10 cellular contexts compared by ENCODE assay signal in the genomic region with DNA sequence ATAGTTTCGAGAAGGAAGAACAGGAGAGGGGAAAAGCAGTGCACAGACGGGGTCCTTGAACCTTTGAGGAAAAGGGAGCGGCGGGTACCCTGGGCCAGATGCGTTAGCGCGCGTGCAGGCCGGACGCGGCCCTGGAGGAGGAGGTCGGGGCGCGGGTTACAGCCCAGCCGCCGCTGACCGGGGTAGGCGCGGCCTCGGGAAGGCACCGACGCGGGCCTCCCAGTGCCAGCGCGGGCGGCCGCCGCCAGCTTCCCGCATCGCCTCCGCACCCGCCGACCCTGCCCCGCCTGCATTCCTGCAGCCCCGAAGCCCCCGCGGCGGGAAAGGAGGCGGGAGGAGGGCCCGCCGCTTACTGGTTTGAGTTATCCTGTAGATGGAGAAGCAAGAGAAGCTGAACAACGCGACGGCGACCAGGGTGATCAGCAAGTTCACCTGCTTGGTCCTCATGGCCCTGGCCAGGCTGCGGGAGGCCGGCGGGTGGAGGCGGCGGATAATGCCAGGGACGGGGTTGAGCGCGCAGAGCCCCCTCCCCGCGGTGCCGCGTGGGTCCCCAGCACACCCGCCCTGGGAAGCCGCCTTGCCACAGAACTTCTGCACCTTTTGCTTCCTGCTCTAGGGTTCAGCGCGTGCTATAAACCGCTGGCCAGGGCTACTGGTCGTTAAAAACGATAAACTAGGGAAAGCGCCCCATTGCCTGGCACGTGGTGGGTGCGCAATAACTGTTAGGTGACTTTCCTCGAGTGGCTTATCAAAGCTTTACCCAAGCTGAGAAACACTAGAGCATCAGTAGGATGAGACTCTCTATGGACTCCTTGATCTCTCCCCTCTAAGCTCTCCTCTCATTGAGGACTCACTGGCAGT. TPM values are rescaled to one million over a fixed set of nuclear protein-coding genes. Genes with fewer than 3 reads are reported as not detected.
A peak's percentile ranks its signal among the peaks of the same experiment; 100 is the strongest.
DNase-seq lines count a peak whose midpoint lies in the region; ATAC-seq and TF ChIP-seq lines count a peak whose summit lies in the region.
"Had no signal": no experiment of that assay in that cellular context is flagged by ENCODE, and none has a peak within 500 bp of the region (broad histone marks: within the 10 kb centered on the region; RNA-seq: fewer than 3 reads in every experiment).

A gene (minus strand): TSS at position 518 of the 861 bp plus-strand sequence. CDS start 71 bp downstream, at position 447.

- H3K4me1 ChIP-seq in thoracic aorta (ENCODE audit: control insufficient read depth in 1 of 2, low read depth in 2 of 2), result no peaks in the 10 kb centered on the region

- peaks cover 8% of the 10 kb centered on the region for H3K4me1 Mint-ChIP-seq in activated T-cell treated with anti-CD3 and anti-CD28 coated beads, Interleukin-2, amount 50 U/mL, for 4 hours (ENCODE audit: low read depth)
- H3K4me1 Mint-ChIP-seq in memory B cell, result peaks cover 4% of the 10 kb centered on the region

- peaks cover 61% of the 10 kb centered on the region for H3K27me3 Mint-ChIP-seq in activated T-cell treated with anti-CD3 and anti-CD28 coated beads, Interleukin-2, amount 50 U/mL, for 4 hours (ENCODE audit: low read depth)
- peaks cover 26% of the 10 kb centered on the region for H3K27me3 Mint-ChIP-seq in memory B cell

- H3K27me3 ChIP-seq in dorsolateral prefrontal cortex (peaks cover 0 to 76% (median 44%) of the 10 kb centered on the region in 45 donors), thoracic aorta (replicated peaks; ENCODE audit: insufficient read depth) (no peaks in the 10 kb centered on the region)

- peak; percentile 58 to 69 for ATAC-seq in activated T-cell treated with anti-CD3 and anti-CD28 coated beads, Interleukin-2, amount 50 U/mL, for 4 hours
- no peak for ATAC-seq in memory B cell (ENCODE audit: low read depth)
- no peak for ATAC-seq in thoracic aorta (ENCODE audit: insufficient number of reproducible peaks, low FRiP score, low read depth)
- ATAC-seq in HG03097 (IDR thresholded peaks at IDR 0.05; ENCODE audit: low FRiP score, unreplicated experiment), result no peak

- H3K27ac ChIP-seq in dorsolateral prefrontal cortex (no peak within 1 kb of the TSS), thoracic aorta (no peak within 1 kb of the TSS)

- H3K9me3 ChIP-seq in thoracic aorta, result no peaks in the 10 kb centered on the region

- H3K4me3 Mint-ChIP-seq in activated T-cell treated with anti-CD3 and anti-CD28 coated beads, Interleukin-2, amount 50 U/mL, for 4 hours, result peak within 1 kb of the TSS; percentile 31
- H3K4me3 Mint-ChIP-seq in memory B cell, result peak within 1 kb of the TSS; percentile 64

- H3K4me3 ChIP-seq in dorsolateral prefrontal cortex, result peak within 1 kb of the TSS in 50 of 59 donors; percentile 8 to 59 (median 38)
- H3K4me3 ChIP-seq in thoracic aorta, result peak within 1 kb of the TSS; percentile 58

- no peak within 1 kb of the TSS for H3K27ac Mint-ChIP-seq in memory B cell

- intact Hi-C loops in dorsolateral prefrontal cortex (cut with DNase I), result no loop called here

- H3K36me3 Mint-ChIP-seq in activated T-cell treated with anti-CD3 and anti-CD28 coated beads, Interleukin-2, amount 50 U/mL, for 4 hours (ENCODE audit: insufficient read depth), result no peaks in the 10 kb centered on the region
- H3K36me3 Mint-ChIP-seq in memory B cell, result no peaks in the 10 kb centered on the region

- no peak for TF ChIP-seq CTCF in dorsolateral prefrontal cortex (IDR thresholded peaks at IDR 0.05 in 54 of 56, conservative IDR thresholded peaks at IDR 0.05 in 2 of 56; ENCODE audit: low read depth in 1 of 56, partially characterized antibody in 56 of 56)
- TF ChIP-seq CTCF in thoracic aorta (IDR thresholded peaks at IDR 0.05), result no peak

- no peaks in the 10 kb centered on the region for H3K9me3 Mint-ChIP-seq in activated T-cell treated with anti-CD3 and anti-CD28 coated beads, Interleukin-2, amount 50 U/mL, for 4 hours
- H3K9me3 Mint-ChIP-seq in memory B cell, result no peaks in the 10 kb centered on the region

- H3K36me3 ChIP-seq in thoracic aorta, result no peaks in the 10 kb centered on the region

- DNase-seq in activated T-cell treated with anti-CD3 and anti-CD28 coated beads, Interleukin-2, amount 50 U/mL, for 4 hours, result no peak
- no peak for DNase-seq in activated T-cell treated with anti-CD3 and anti-CD28 coated beads, Interleukin-2, amount 50 U/mL, for 1 hour
- DNase-seq in dorsolateral prefrontal cortex (no peak), memory B cell (ENCODE audit: low spot score in 2 of 2) (no peak), thoracic aorta (ENCODE audit: low spot score) (no peak), hippocampal formation (lab: John Stamatoyannopoulos, UW) (no peak), DMS114 treated with DMSO at 0.1 percent for 48 hours (lab: John Stamatoyannopoulos, UW; ENCODE audit: unreplicated experiment) (no peak)
- DNase-seq: C1 segment of cervical spinal cord had no signal

RNA-seq across cellular contexts. Expression of the gene that starts here (rescaled TPM):
- total RNA-seq in activated T-cell treated with anti-CD3 and anti-CD28 coated beads, Interleukin-2, amount 50 U/mL, for 4 hours, result not detected
- total RNA-seq in dorsolateral prefrontal cortex (1 to 10 TPM in 1 of 120 experiments, under 1 TPM in 2, not detected in 117; 0.13 to 1.1 (median 0.15) TPM), thoracic aorta (not detected)
- total RNA-seq: RPMI7951 had no signal

Comparison
In these comparisons a context has a peak if more than half of its experiments do, and no peak if none do; other contexts are left out.
1. Peak in ATAC-seq in activated T-cell treated with anti-CD3 and anti-CD28 coated beads, Interleukin-2, amount 50 U/mL, for 4 hours; RNA of the gene not detected or under 1 TPM.